Comparison of ENCODE assay signal across 20 cellular contexts in genomic region chrX:100700809-100701208, GRCh38. TPM values are rescaled to one million over a fixed set of nuclear protein-coding genes. Genes with fewer than 3 reads are reported as not detected.
DNase-seq lines count a peak whose midpoint lies in the region; ATAC-seq, FAIRE-seq and TF ChIP-seq lines count a peak whose summit lies in the region.
"Had no signal": no experiment of that assay in that cellular context is flagged by ENCODE, and none has a peak within 500 bp of the region (broad histone marks: within the 10 kb centered on the region; RNA-seq: fewer than 3 reads in every experiment).

No MANE protein-coding gene starts in this region.

- no peaks in the 10 kb centered on the region for H3K27me3 ChIP-seq in HepG2 (ENCODE audit: control insufficient read depth in 1 of 2, insufficient read depth in 2 of 2, low read length in 2 of 2)

- H3K4me2 ChIP-seq in HepG2 (ENCODE audit: low read depth, low read length): no peak overlapping the region

- no peak for FAIRE-seq in HepG2 (lab: Jason Lieb, UNC)
- FAIRE-seq: GM18507 had no signal

- H3K4me3 ChIP-seq in HepG2 (replicated peaks in 1 of 3; ENCODE audit: insufficient read depth in 1 of 3, low read depth in 2 of 3, low read length in 3 of 3): no peak overlapping the region
- H3K4me3 ChIP-seq: GM23248 had no signal

- no peak overlapping the region for H2AFZ ChIP-seq in HepG2 (ENCODE audit: low read length)
- H2AFZ ChIP-seq: GM23248 had no signal

- TF ChIP-seq CTCF in HepG2 (CRISPR knock-in tag; IDR thresholded peaks at IDR 0.05): no peak

- intact Hi-C loops in HepG2 (cut with micrococcal nuclease; ENCODE audit: unreplicated experiment) (no loop called here), posterior cingulate gyrus (cut with DNase I) (no loop called here)

- no peaks in the 10 kb centered on the region for H3K9me3 ChIP-seq in HepG2 (ENCODE audit: low read length)

- H3K36me3 ChIP-seq in HepG2 (replicated peaks in 1 of 2; ENCODE audit: control insufficient read depth in 1 of 2, insufficient read depth in 2 of 2, low read length in 2 of 2): no peaks in the 10 kb centered on the region

- no peaks in the 10 kb centered on the region for H3K36me3 Mint-ChIP-seq in activated T-cell treated with anti-CD3 and anti-CD28 coated beads, Interleukin-2, amount 50 U/mL, for 72 hours (ENCODE audit: insufficient read depth in 2 of 2)
- H3K36me3 Mint-ChIP-seq: CD4-positive, alpha-beta memory T cell; IgD-negative memory B cell had no signal

- no peak overlapping the region for H3K4me3 Mint-ChIP-seq in activated T-cell treated with anti-CD3 and anti-CD28 coated beads, Interleukin-2, amount 50 U/mL, for 72 hours
- H3K4me3 Mint-ChIP-seq: CD4-positive, alpha-beta memory T cell; IgD-negative memory B cell had no signal

- BruUV-seq in HepG2 (replicated peaks; lab: Mats Ljungman, UMichigan): no TSS peak

- H3K9me3 Mint-ChIP-seq in activated T-cell treated with anti-CD3 and anti-CD28 coated beads, Interleukin-2, amount 50 U/mL, for 72 hours: no peaks in the 10 kb centered on the region
- H3K9me3 Mint-ChIP-seq: IgD-negative memory B cell had no signal

- no peak overlapping the region for H3K27ac ChIP-seq in HepG2 (ENCODE audit: extremely low read length, insufficient read depth, low read length)
- H3K27ac ChIP-seq: GM23248, RWPE1 had no signal

- H3K27ac Mint-ChIP-seq in activated T-cell treated with anti-CD3 and anti-CD28 coated beads, Interleukin-2, amount 50 U/mL, for 72 hours: no peak overlapping the region
- H3K27ac Mint-ChIP-seq: CD4-positive, alpha-beta memory T cell; IgD-negative memory B cell had no signal

- WGBS in HepG2 (ENCODE audit: low lambda C conversion rate): 87% methylated on average over 1 of the region's 1 CpG

- no peaks in the 10 kb centered on the region for H3K79me2 ChIP-seq in HepG2 (ENCODE audit: insufficient read depth, low read length)

- no peak for DNase-seq in activated T-cell treated with anti-CD3 and anti-CD28 coated beads, Interleukin-2, amount 50 U/mL, for 72 hours
- DNase-seq in activated T-cell treated with anti-CD3 and anti-CD28 coated beads for 4 hours: no peak
- DNase-seq in stimulated activated naive CD8-positive, alpha-beta T cell treated with anti-CD3 and anti-CD28 coated beads, Interleukin-15, Interleukin-2, amounts not matched to agents 100 U/mL and 50 U/mL, for 24 hours: no peak
- no peak for DNase-seq in HepG2 (ENCODE audit: low spot score)
- DNase-seq in posterior cingulate gyrus: no peak
- no peak for DNase-seq in islet precursor cell
- DNase-seq: CD4-positive, alpha-beta memory T cell; GM23248; Kasumi-1; MM.1S; NCI-H1092 treated with DMSO at 0.1 percent for 48 hours; NCI-H1694; NCI-H748 treated with DMSO at 0.1 percent for 48 hours; PC-3 had no signal

- TF ChIP-seq EP300 in HepG2 (IDR thresholded peaks at IDR 0.05; ENCODE audit: low read depth in 2 of 2, low read length in 2 of 2) (no peak), HepG2 (CRISPR knock-in tag; IDR thresholded peaks at IDR 0.05; ENCODE audit: borderline replicate concordance) (no peak)

- in situ Hi-C loops in HepG2 (cut with HindIII; ENCODE audit: extremely low pct_ligation_motif_present, low pct_unique_long_range_greater_than_20kb): no loop called here

- no peaks in the 10 kb centered on the region for H3K4me1 Mint-ChIP-seq in activated T-cell treated with anti-CD3 and anti-CD28 coated beads, Interleukin-2, amount 50 U/mL, for 72 hours (ENCODE audit: low read depth)
- H3K4me1 Mint-ChIP-seq: CD4-positive, alpha-beta memory T cell had no signal

- H3K27me3 Mint-ChIP-seq in activated T-cell treated with anti-CD3 and anti-CD28 coated beads, Interleukin-2, amount 50 U/mL, for 72 hours (ENCODE audit: low read depth): peaks cover 69% of the 10 kb centered on the region

- H3K4me1 ChIP-seq in HepG2 (ENCODE audit: insufficient read depth, low read length): no peaks in the 10 kb centered on the region

- CTCF ChIA-PET in HepG2 (lab: Yijun Ruan, JAX; ENCODE audit: low intra/inter-chr PET ratio, low total read pairs): no interaction called here

- TF ChIP-seq POLR2A in HepG2 (IDR thresholded peaks at IDR 0.05; ENCODE audit: insufficient read depth in 1 of 2, low read depth in 2 of 2, low read length in 2 of 2): no peak

- H4K20me1 ChIP-seq in HepG2 (ENCODE audit: insufficient read depth, low read length): no peaks in the 10 kb centered on the region

- H3K9ac ChIP-seq in HepG2 (ENCODE audit: insufficient read depth, low read depth, low read length): no peak overlapping the region
- H3K9ac ChIP-seq: GM23248 had no signal

- ATAC-seq in activated T-cell treated with anti-CD3 and anti-CD28 coated beads, Interleukin-2, amount 50 U/mL, for 72 hours (replicated peaks in 1 of 2): peak; percentile 60 to 74
- ATAC-seq in GM19395 (IDR thresholded peaks at IDR 0.05; ENCODE audit: unreplicated experiment) (peak; percentile 63), HG03039 (IDR thresholded peaks at IDR 0.05; ENCODE audit: unreplicated experiment) (peak; percentile 81), HepG2 (no peak)
- peak; percentile 65 for ATAC-seq in stimulated activated naive CD8-positive, alpha-beta T cell treated with anti-CD3 and anti-CD28 coated beads, Interleukin-15, Interleukin-2, amounts not matched to agents 100 U/mL and 50 U/mL, for 24 hours
- ATAC-seq: HCT116, PC-3 had no signal

- TF ChIP-seq RAD21 in HepG2 (CRISPR knock-in tag; IDR thresholded peaks at IDR 0.05): no peak

- POLR2A ChIA-PET in HepG2 (lab: Yijun Ruan, JAX): no interaction called here

TF ChIP-seq in HepG2, 621 proteins besides CTCF, POLR2A, EP300 and RAD21 (continues in another document):
- no peak for TF ChIP-seq DBP (CRISPR knock-in tag; IDR thresholded peaks at IDR 0.05; ENCODE audit: not compliant biosample characterization)
- no peak for TF ChIP-seq MIER2 (CRISPR knock-in tag; IDR thresholded peaks at IDR 0.05)

RNA-seq across cellular contexts. Expression of gene SYTL4, which starts 31.1 kb away (rescaled TPM):
- total RNA-seq in activated T-cell treated with anti-CD3 and anti-CD28 coated beads, Interleukin-2, amount 50 U/mL, for 72 hours: not detected
- total RNA-seq in HepG2 (2016; rRNA removed; fragmentation: Illumina TruSeq; extraction: Trizol): 0.67 and 0.73 TPM in 2 replicates
- 0.18 and 0.30 TPM in 2 replicates for total RNA-seq in HepG2 (2016; cell fraction: cytosol; rRNA removed; fragmentation: Illumina TruSeq; extraction: Trizol; ENCODE audit: low read depth)
- total RNA-seq in HepG2 (2016; cell fraction: insoluble cytoplasmic fraction; rRNA removed; fragmentation: Illumina TruSeq; extraction: Trizol): 0.71 and 0.80 TPM in 2 replicates
- 0.28 and 0.31 TPM in 2 replicates for total RNA-seq in HepG2 (2016; cell fraction: membrane; rRNA removed; fragmentation: Illumina TruSeq; extraction: Trizol)
- total RNA-seq in HepG2 (2016; cell fraction: nucleus; rRNA removed; fragmentation: Illumina TruSeq; extraction: Trizol): 0.66 and 0.71 TPM in 2 replicates
- 0.22 and 0.41 TPM in 2 replicates for polyA plus RNA-seq in HepG2 (2011; rRNA removed)
- polyA plus RNA-seq in HepG2 (2011; cell fraction: cytosol; rRNA removed): 0.04 and 0.13 TPM in 2 replicates
- 0.61 and 0.64 TPM in 2 replicates for polyA plus RNA-seq in HepG2 (2011; cell fraction: nucleus; rRNA removed)
- polyA plus RNA-seq in HepG2 (2012): 0.35 and 1.0 TPM in 2 replicates
- 0.06 TPM in 2 replicates for polyA plus RNA-seq in HepG2 (2016; cell fraction: cytosol; fragmentation: Illumina TruSeq; extraction: Trizol; ENCODE audit: low read depth)
- polyA plus RNA-seq in HepG2 (2016; cell fraction: insoluble cytoplasmic fraction; fragmentation: Illumina TruSeq; extraction: Trizol; ENCODE audit: low read depth): 0.43 and 1.0 TPM in 2 replicates
- 0.11 TPM in 1 of 2 replicates, not detected in the other for polyA plus RNA-seq in HepG2 (2016; cell fraction: membrane; fragmentation: Illumina TruSeq; extraction: Trizol; ENCODE audit: low read depth)
- polyA plus RNA-seq in HepG2 (2016; cell fraction: nucleus; fragmentation: Illumina TruSeq; extraction: Trizol; ENCODE audit: insufficient read depth, low read depth): 1.3 and 1.4 TPM in 2 replicates
- 0.18 and 10.0 TPM in 2 replicates for polyA minus RNA-seq in HepG2 (2011; rRNA and poly(A)+ RNA removed; ENCODE audit: low replicate concordance)
- not detected in 2 replicates for polyA minus RNA-seq in HepG2 (2011; cell fraction: cytosol; rRNA and poly(A)+ RNA removed)
- polyA minus RNA-seq in HepG2 (2011; cell fraction: nucleus; rRNA and poly(A)+ RNA removed): 0.50 and 0.52 TPM in 2 replicates
- total RNA-seq: CD4-positive, alpha-beta memory T cell had no signal
- polyA plus RNA-seq: CD4-positive, alpha-beta memory T cell had no signal

RNA-seq across cellular contexts. Expression of gene SRPX2, which starts 56.8 kb away (rescaled TPM):
- total RNA-seq in activated T-cell treated with anti-CD3 and anti-CD28 coated beads, Interleukin-2, amount 50 U/mL, for 72 hours: not detected
- total RNA-seq in HepG2 (2016; rRNA removed; fragmentation: Illumina TruSeq; extraction: Trizol): 1.5 and 1.6 TPM in 2 replicates
- 0.44 and 1.2 TPM in 2 replicates for total RNA-seq in HepG2 (2016; cell fraction: cytosol; rRNA removed; fragmentation: Illumina TruSeq; extraction: Trizol; ENCODE audit: low read depth)
- total RNA-seq in HepG2 (2016; cell fraction: insoluble cytoplasmic fraction; rRNA removed; fragmentation: Illumina TruSeq; extraction: Trizol): 1.3 and 1.8 TPM in 2 replicates
- total RNA-seq in HepG2 (2016; cell fraction: membrane; rRNA removed; fragmentation: Illumina TruSeq; extraction: Trizol): 0.79 and 1.4 TPM in 2 replicates
- 2.6 and 2.7 TPM in 2 replicates for total RNA-seq in HepG2 (2016; cell fraction: nucleus; rRNA removed; fragmentation: Illumina TruSeq; extraction: Trizol)
- polyA plus RNA-seq in HepG2 (2011; rRNA removed): 4.6 and 6.7 TPM in 2 replicates
- 3.3 and 5.1 TPM in 2 replicates for polyA plus RNA-seq in HepG2 (2011; cell fraction: cytosol; rRNA removed)
- 5.8 and 7.1 TPM in 2 replicates for polyA plus RNA-seq in HepG2 (2011; cell fraction: nucleus; rRNA removed)
- 0.61 and 0.79 TPM in 2 replicates for polyA plus RNA-seq in HepG2 (2012)
- 0.24 and 0.69 TPM in 2 replicates for polyA plus RNA-seq in HepG2 (2016; cell fraction: cytosol; fragmentation: Illumina TruSeq; extraction: Trizol; ENCODE audit: low read depth)
- 1.2 and 2.0 TPM in 2 replicates for polyA plus RNA-seq in HepG2 (2016; cell fraction: insoluble cytoplasmic fraction; fragmentation: Illumina TruSeq; extraction: Trizol; ENCODE audit: low read depth)
- 0.63 and 0.77 TPM in 2 replicates for polyA plus RNA-seq in HepG2 (2016; cell fraction: membrane; fragmentation: Illumina TruSeq; extraction: Trizol; ENCODE audit: low read depth)
- 6.7 and 8.3 TPM in 2 replicates for polyA plus RNA-seq in HepG2 (2016; cell fraction: nucleus; fragmentation: Illumina TruSeq; extraction: Trizol; ENCODE audit: insufficient read depth, low read depth)
- 1.5 and 6.0 TPM in 2 replicates for polyA minus RNA-seq in HepG2 (2011; rRNA and poly(A)+ RNA removed; ENCODE audit: low replicate concordance)
- 0.89 and 2.6 TPM in 2 replicates for polyA minus RNA-seq in HepG2 (2011; cell fraction: cytosol; rRNA and poly(A)+ RNA removed)
- polyA minus RNA-seq in HepG2 (2011; cell fraction: nucleus; rRNA and poly(A)+ RNA removed): 3.1 and 3.3 TPM in 2 replicates
- total RNA-seq: CD4-positive, alpha-beta memory T cell had no signal
- polyA plus RNA-seq: CD4-positive, alpha-beta memory T cell; IgD-negative memory B cell had no signal
